8 cellular contexts compared by ENCODE assay signal in genomic region chr16:2205104-2205966, GRCh38. TPM values are rescaled to one million over a fixed set of nuclear protein-coding genes. Genes with fewer than 3 reads are reported as not detected.
DNase-seq lines count a peak whose midpoint lies in the region; ATAC-seq and TF ChIP-seq lines count a peak whose summit lies in the region.

MLST8 (plus strand) TSS chr16:2205454; CDS start chr16:2206086, 632 bp downstream.

- H2AFZ ChIP-seq in HCT116 (ENCODE audit: low read depth, low read length, poor library complexity, severe bottlenecking), result no peak within 1 kb of the TSS

- no peaks in the 10 kb centered on the region for H4K20me1 ChIP-seq in HCT116 (ENCODE audit: insufficient read depth)

- TF ChIP-seq POLR2A in GM10847 (IDR thresholded peaks at IDR 0.05; ENCODE audit: extremely low read depth, insufficient read length) (peak; percentile 90), HCT116 (IDR thresholded peaks at IDR 0.05; ENCODE audit: borderline replicate concordance, extremely low read depth, insufficient read depth, insufficient read length) (peak; percentile 43), adrenal gland (IDR thresholded peaks at IDR 0.05) (peak; percentile 83 to 89), prostate gland (IDR thresholded peaks at IDR 0.05) (peak; percentile 66)

- CTCF ChIA-PET in HCT116 (lab: Charles Lee), result interaction anchor here (3.0 kb wide), 1 partner anchor 10 kb away, joined by 11 read pairs; no protein-coding TSS in a partner anchor

- ATAC-seq in HCT116, result peak; percentile 75
- peak; percentile 86 for ATAC-seq in left cardiac atrium

- H3K36me3 ChIP-seq in HCT116 (ENCODE audit: control insufficient read depth in 1 of 2, insufficient read depth in 2 of 2, low read length in 2 of 2) (peaks cover 4 to 19% of the 10 kb centered on the region in 2 experiments; a peak in 3 of 4 replicates), adrenal gland (replicated peaks in 1 of 2) (peaks cover 0 to 35% of the 10 kb centered on the region in 2 donors), prostate gland (peaks cover 0 to 16% of the 10 kb centered on the region in 2 donors)

- WGBS in adrenal gland, 4 donors, result 0 to 1% (median 0%) methylated on average over 12 to 93 of the region's 93 CpGs
- under 1% methylated on average over 82 of the region's 93 CpGs for WGBS in prostate gland

- H3K9me3 ChIP-seq in HCT116 (ENCODE audit: control insufficient read depth in 1 of 2, insufficient read depth in 1 of 2, low read depth in 1 of 2, low read length in 2 of 2) (no peaks in the 10 kb centered on the region), adrenal gland (replicated peaks in 1 of 3) (no peaks in the 10 kb centered on the region), prostate gland (no peaks in the 10 kb centered on the region)

- peak within 1 kb of the TSS; percentile 99 for H3K4me2 ChIP-seq in HCT116 (ENCODE audit: low read length)

- RAD21 ChIA-PET in HCT116 (lab: Charles Lee; ENCODE audit: low non-redundant PET in 1 of 2, low total read pairs in 2 of 2, uncharacterized antibody in 2 of 2, unreplicated experiment in 2 of 2), result interaction anchor here in 1 of 2 experiments (0.6 kb wide), 1 partner anchor 230 kb away, joined by 3 read pairs; no protein-coding TSS in a partner anchor

- H3K4me1 ChIP-seq in HCT116 (ENCODE audit: control insufficient read depth in 1 of 2, insufficient read depth in 2 of 2, low read length in 2 of 2), result peaks cover 5 to 23% of the 10 kb centered on the region in 2 experiments
- peaks cover 5 to 17% of the 10 kb centered on the region in 2 donors for H3K4me1 ChIP-seq in adrenal gland (replicated peaks in 1 of 2)
- H3K4me1 ChIP-seq in prostate gland (replicated peaks), result peaks cover 6% of the 10 kb centered on the region

- no TSS peak for BruUV-seq in HCT116 (replicated peaks; lab: Mats Ljungman, UMichigan)

- TF ChIP-seq CTCF in HCT116 (IDR thresholded peaks at IDR 0.05 in 2 of 3, conservative IDR thresholded peaks at IDR 0.05 in 1 of 3; ENCODE audit: borderline replicate concordance in 1 of 3, insufficient read depth in 1 of 3, low read depth in 2 of 3, low read length in 2 of 3), result 0 out of 6 replicates have a peak, but pooled peaks of 2 of the 3 experiments have one; percentile 10 to 13
- TF ChIP-seq CTCF in adrenal gland (IDR thresholded peaks at IDR 0.05), result peak in 3 of 6 experiments; percentile 4 to 13 (median 13)
- peak in 2 of 4 experiments; percentile 34 to 48 for TF ChIP-seq CTCF in prostate gland (IDR thresholded peaks at IDR 0.05)

- H3K27me3 ChIP-seq in HCT116 (ENCODE audit: insufficient read depth, low read length), result no peaks in the 10 kb centered on the region
- no peaks in the 10 kb centered on the region for H3K27me3 ChIP-seq in adrenal gland
- H3K27me3 ChIP-seq in prostate gland (replicated peaks; ENCODE audit: insufficient read depth), result no peaks in the 10 kb centered on the region

- no peak for TF ChIP-seq RAD21 in HCT116 (IDR thresholded peaks at IDR 0.05; ENCODE audit: low read depth)

- H3K79me2 ChIP-seq in HCT116 (ENCODE audit: insufficient read depth, low read length), result peaks cover 23% of the 10 kb centered on the region

- H3K4me3 ChIP-seq in HCT116 (replicated peaks in 1 of 2; ENCODE audit: low read depth in 1 of 2, low read length in 2 of 2) (peak within 1 kb of the TSS; percentile 81 to 86), adrenal gland (peak within 1 kb of the TSS in 3 of 4 donors; percentile 29 to 85 (median 76)), prostate gland (peak within 1 kb of the TSS; percentile 78 to 83)

- POLR2A ChIA-PET in HCT116 (lab: Charles Lee), result interaction anchor here (0.8 to 1.0 kb wide), 4 partner anchors 11 to 264 kb away, joined by 3 to 4 read pairs (median 3); partner anchors contain the start of genes RPS2 and TRAF7

- intact Hi-C loops in HCT116 (cut with micrococcal nuclease) (no loop called here), adrenal gland (cut with DNase I) (no loop called here), left cardiac atrium (cut with DNase I) (no loop called here), prostate gland (cut with DNase I) (loop anchor here (10.0 kb wide), 1 partner anchor 49 kb away; the partner anchor contains the start of gene ECI1)

- H3K27ac ChIP-seq in HCT116 (ENCODE audit: low read depth, low read length) (peak within 1 kb of the TSS; percentile 94), adrenal gland (peak within 1 kb of the TSS; percentile 89 to 99 (median 98)), prostate gland (peak within 1 kb of the TSS; percentile 97)

- H3K9ac ChIP-seq in HCT116 (ENCODE audit: low read length), result peak within 1 kb of the TSS; percentile 81

- DNase-seq in HCT116 (ENCODE audit: low read depth, low spot score), result peak; percentile 78
- DNase-seq in NAMALWA (ENCODE audit: low spot score), result peak; percentile 87
- DNase-seq in T-helper 1 cell, result peak; percentile 84 to 97 (median 88)
- DNase-seq in adrenal gland, result peak; percentile 84 to 91 (median 88)
- DNase-seq in left cardiac atrium, result peak; percentile 90
- DNase-seq in prostate gland (ENCODE audit: low spot score), result peak; percentile 74
- DNase-seq in ureter (ENCODE audit: low spot score), result peak; percentile 86

- no peaks in the 10 kb centered on the region for H3K9me2 ChIP-seq in HCT116 (ENCODE audit: insufficient read depth)

TF ChIP-seq in HCT116, 20 proteins besides CTCF, POLR2A, EP300 and RAD21:
- peak; percentile 87 for TF ChIP-seq POLR2AphosphoS5 (IDR thresholded peaks at IDR 0.05; ENCODE audit: low read depth, low read length)
- TF ChIP-seq JUND (IDR thresholded peaks at IDR 0.05), result no peak; the same call in 1 of the 2 replicates
- TF ChIP-seq SIN3A (IDR thresholded peaks at IDR 0.05; ENCODE audit: low read depth), result 0 out of 2 replicates have a peak, but pooled peaks have one; percentile 54
- TF ChIP-seq MAX (IDR thresholded peaks at IDR 0.05), result peak; percentile 71
- peak; percentile 37 for TF ChIP-seq ZBTB33 (IDR thresholded peaks at IDR 0.05; ENCODE audit: extremely low read depth, insufficient replicate concordance, low read length)
- peak; percentile 97 for TF ChIP-seq ZFX (IDR thresholded peaks at IDR 0.05)
- TF ChIP-seq SP1 (IDR thresholded peaks at IDR 0.05; ENCODE audit: low read depth), result peak; percentile 2; the same call in 1 of the 2 replicates
- peak; percentile 75 for TF ChIP-seq EGR1 (IDR thresholded peaks at IDR 0.05; ENCODE audit: low read depth)
- TF ChIP-seq SRF (IDR thresholded peaks at IDR 0.05; ENCODE audit: low read depth), result no peak; the same call in 1 of the 2 replicates
- TF ChIP-seq REST (IDR thresholded peaks at IDR 0.05; ENCODE audit: low read depth), result no peak
- TF ChIP-seq YY1 (IDR thresholded peaks at IDR 0.05; ENCODE audit: extremely low read depth, insufficient replicate concordance, low read depth, low read length), result peak; percentile 80
- peak; percentile 36 for TF ChIP-seq TCF7L2 (IDR thresholded peaks at IDR 0.05; ENCODE audit: borderline replicate concordance, extremely low read depth, insufficient read depth, insufficient read length)
- no peak for TF ChIP-seq ZNF274 (IDR thresholded peaks at IDR 0.05; ENCODE audit: low read depth, low read length)

RNA-seq across cellular contexts. Expression of gene MLST8, which starts in this region (rescaled TPM):
- total RNA-seq in HCT116 (2021; ENCODE audit: unreplicated experiment) (58.7 TPM), adrenal gland (100 to 1,000 TPM in 1 of 8 donors, 10 to 100 TPM in 7; 33.9 to 116 (median 57.2) TPM), left cardiac atrium (10 to 100 TPM; 24.9 to 26.9 TPM), prostate gland (100 to 1,000 TPM in 1 of 2 donors, 10 to 100 TPM in 1; 55.9 to 110 TPM), ureter (37.0 TPM)
- 90.9 and 100 TPM in 2 replicates for polyA plus RNA-seq in HCT116 (2012)
- polyA plus RNA-seq in adrenal gland, result 10 to 100 TPM; 21.9 to 96.3 (median 69.1) TPM

Comparison
In these comparisons a context has a peak if more than half of its experiments do, and no peak if none do; other contexts are left out.
1. Peak in every context shown above with its lines: DNase-seq, ATAC-seq, H3K4me3 ChIP-seq and H3K27ac ChIP-seq.